Comparison of ENCODE assay signal across 21 cellular contexts in genomic region chr5:54969856-54970828, GRCh38. TPM values are rescaled to one million over a fixed set of nuclear protein-coding genes. Genes with fewer than 3 reads are reported as not detected.
A peak's percentile ranks its signal among the peaks of the same experiment; 100 is the strongest.
DNase-seq lines count a peak whose midpoint lies in the region; TF ChIP-seq lines count a peak whose summit lies in the region.
"Had no signal": no experiment of that assay in that cellular context is flagged by ENCODE, and none has a peak within 500 bp of the region (broad histone marks: within the 10 kb centered on the region; RNA-seq: fewer than 3 reads in every experiment).

No MANE protein-coding gene starts in this region.

- H3K4me3 ChIP-seq in BLaER1 treated with 17β-estradiol and CSF1 and Interleukin-3, amounts not matched to agents 10 nM and 100 nM, result no peak overlapping the region
- H3K4me3 ChIP-seq: HAP-1, Peyer's patch had no signal

- CTCF ChIA-PET in activated CD4-positive, alpha-beta memory T cell treated with anti-CD3 and anti-CD28 coated beads, Interleukin-2, amount 10 ng/mL, durations not matched to agents 7 days and 5 days (lab: Charles Lee), result interaction anchor here (1.4 to 4.6 kb wide), 3 partner anchors 10 to 26 kb away, joined by 3 to 18 read pairs (median 5); no protein-coding TSS in a partner anchor

- peaks cover 4% of the 10 kb centered on the region for H3K36me3 Mint-ChIP-seq in endothelial cell (ENCODE audit: low read depth, unreplicated experiment)
- H3K36me3 Mint-ChIP-seq in activated CD4-positive, alpha-beta memory T cell treated with anti-CD3 and anti-CD28 coated beads, Interleukin-2, amount 10 ng/mL, durations not matched to agents 7 days and 5 days (ENCODE audit: low read depth), result no peaks in the 10 kb centered on the region

- peaks cover 0 to 48% (median 26%) of the 10 kb centered on the region in 10 experiments; a peak in 14 of 20 replicates for H3K4me1 ChIP-seq in BLaER1 treated with 17β-estradiol and CSF1 and Interleukin-3, amounts not matched to agents 10 nM and 100 nM
- H3K4me1 ChIP-seq: HAP-1, Peyer's patch had no signal

- no peaks in the 10 kb centered on the region for H4K20me1 ChIP-seq in BLaER1 treated with 17β-estradiol and CSF1 and Interleukin-3, amounts not matched to agents 10 nM and 100 nM

- H3K4me3 Mint-ChIP-seq in endothelial cell (ENCODE audit: unreplicated experiment), result no peak overlapping the region
- H3K4me3 Mint-ChIP-seq in activated CD4-positive, alpha-beta memory T cell treated with anti-CD3 and anti-CD28 coated beads, Interleukin-2, amount 10 ng/mL, durations not matched to agents 7 days and 5 days, result no peak overlapping the region
- H3K4me3 Mint-ChIP-seq: CD4-positive, alpha-beta T cell had no signal

- peak; percentile 34 for TF ChIP-seq CTCF in VCaP (conservative IDR thresholded peaks at IDR 0.05)
- no peak for TF ChIP-seq CTCF in endothelial cell (IDR thresholded peaks at IDR 0.05; ENCODE audit: unreplicated experiment)

- peak overlapping the region in 8 of 11 experiments; percentile 38 to 76 (median 53); a peak in 14 of 22 replicates for H3K4me2 ChIP-seq in BLaER1 treated with 17β-estradiol and CSF1 and Interleukin-3, amounts not matched to agents 10 nM and 100 nM

- H3K27me3 ChIP-seq in BLaER1 treated with 17β-estradiol and CSF1 and Interleukin-3, amounts not matched to agents 10 nM and 100 nM, result no peaks in the 10 kb centered on the region
- H3K27me3 ChIP-seq: Peyer's patch had no signal

- H3K9me3 Mint-ChIP-seq in endothelial cell (ENCODE audit: unreplicated experiment), result no peaks in the 10 kb centered on the region
- H3K9me3 Mint-ChIP-seq in activated CD4-positive, alpha-beta memory T cell treated with anti-CD3 and anti-CD28 coated beads, Interleukin-2, amount 10 ng/mL, durations not matched to agents 7 days and 5 days, result peaks cover 4% of the 10 kb centered on the region
- H3K9me3 Mint-ChIP-seq: CD4-positive, alpha-beta T cell had no signal

- no peak overlapping the region for H3K9ac ChIP-seq in BLaER1 treated with 17β-estradiol and CSF1 and Interleukin-3, amounts not matched to agents 10 nM and 100 nM

- H3K4me1 Mint-ChIP-seq in endothelial cell (ENCODE audit: unreplicated experiment), result peaks cover 33% of the 10 kb centered on the region
- no peaks in the 10 kb centered on the region for H3K4me1 Mint-ChIP-seq in activated CD4-positive, alpha-beta memory T cell treated with anti-CD3 and anti-CD28 coated beads, Interleukin-2, amount 10 ng/mL, durations not matched to agents 7 days and 5 days

- H3K27me3 Mint-ChIP-seq in endothelial cell (ENCODE audit: unreplicated experiment), result no peaks in the 10 kb centered on the region
- H3K27me3 Mint-ChIP-seq in activated CD4-positive, alpha-beta memory T cell treated with anti-CD3 and anti-CD28 coated beads, Interleukin-2, amount 10 ng/mL, durations not matched to agents 7 days and 5 days, result peaks cover 11% of the 10 kb centered on the region
- H3K27me3 Mint-ChIP-seq: CD4-positive, alpha-beta T cell had no signal

- no peak overlapping the region for H3K27ac ChIP-seq in BLaER1 treated with 17β-estradiol and CSF1 and Interleukin-3, amounts not matched to agents 10 nM and 100 nM
- H3K27ac ChIP-seq in VCaP, result no peak overlapping the region
- H3K27ac ChIP-seq: Peyer's patch had no signal

- H3K36me3 ChIP-seq in BLaER1 treated with 17β-estradiol and CSF1 and Interleukin-3, amounts not matched to agents 10 nM and 100 nM, result no peaks in the 10 kb centered on the region
- H3K36me3 ChIP-seq: HAP-1, Peyer's patch had no signal

- peaks cover 12 to 40% (median 22%) of the 10 kb centered on the region in 11 experiments; a peak in 20 of 22 replicates for H3K9me3 ChIP-seq in BLaER1 treated with 17β-estradiol and CSF1 and Interleukin-3, amounts not matched to agents 10 nM and 100 nM (replicated peaks in 1 of 11)
- H3K9me3 ChIP-seq: HAP-1, Peyer's patch had no signal

- H3K27ac Mint-ChIP-seq in endothelial cell (ENCODE audit: unreplicated experiment), result peak overlapping the region; percentile 62
- H3K27ac Mint-ChIP-seq in activated CD4-positive, alpha-beta memory T cell treated with anti-CD3 and anti-CD28 coated beads, Interleukin-2, amount 10 ng/mL, durations not matched to agents 7 days and 5 days, result no peak overlapping the region
- H3K27ac Mint-ChIP-seq: CD4-positive, alpha-beta T cell had no signal

- POLR2A ChIA-PET in activated CD4-positive, alpha-beta memory T cell treated with anti-CD3 and anti-CD28 coated beads, Interleukin-2, amount 10 ng/mL, durations not matched to agents 7 days and 5 days (lab: Charles Lee), result no interaction called here

- DNase-seq in endothelial cell (ENCODE audit: low spot score) (no peak), pulmonary artery endothelial cell (ENCODE audit: low read depth, low spot score) (peak; percentile 46), kidney glomerular epithelial cell (lab: John Stamatoyannopoulos, UW) (no peak), NCI-H1930 (lab: John Stamatoyannopoulos, UW) (no peak)
- DNase-seq in activated CD4-positive, alpha-beta memory T cell treated with anti-CD3 and anti-CD28 coated beads, Interleukin-2, amount 10 ng/mL, durations not matched to agents 7 days and 5 days, result no peak
- DNase-seq: Calu3; CD4-positive, alpha-beta T cell; IMR-90; Karpas-422; MM.1S; NCI-H1105; NCI-H1694 treated with DMSO at 0.1 percent for 48 hours; NCI-H226; NCI-H524 treated with DMSO at 0.1 percent for 48 hours; Peyer's patch; SHP77 treated with DMSO at 0.1 percent for 48 hours had no signal

RNA-seq across cellular contexts. Expression of gene ESM1, which starts 15.3 kb away (rescaled TPM):
- total RNA-seq in endothelial cell (ENCODE audit: unreplicated experiment), result 8.2 TPM
- 466 and 764 TPM in 2 replicates for total RNA-seq in pulmonary artery endothelial cell
- under 1 TPM; 0.76 to 0.83 TPM for total RNA-seq in activated CD4-positive, alpha-beta memory T cell treated with anti-CD3 and anti-CD28 coated beads, Interleukin-2, amount 10 ng/mL, durations not matched to agents 7 days and 5 days
- total RNA-seq: A673; Calu3; CD4-positive, alpha-beta T cell; Peyer's patch had no signal

RNA-seq across cellular contexts. Expression of gene GZMK, which starts 53.9 kb away (rescaled TPM):
- total RNA-seq in endothelial cell (ENCODE audit: unreplicated experiment) (not detected), pulmonary artery endothelial cell (not detected in 2 replicates)
- 10 to 100 TPM; 14.5 to 14.7 TPM for total RNA-seq in activated CD4-positive, alpha-beta memory T cell treated with anti-CD3 and anti-CD28 coated beads, Interleukin-2, amount 10 ng/mL, durations not matched to agents 7 days and 5 days
- total RNA-seq: A673, Calu3, HT1080, IMR-90, Peyer's patch had no signal

Comparison
In these comparisons a context has a peak if more than half of its experiments do, and no peak if none do; other contexts are left out.
1. RNA of gene ESM1, which starts 15.3 kb away (total RNA-seq): 466 to 764 TPM in pulmonary artery endothelial cell; 8.2 TPM in endothelial cell (single experiment) and 0.76 to 0.83 TPM in activated CD4-positive, alpha-beta memory T cell treated with anti-CD3 and anti-CD28 coated beads, Interleukin-2, amount 10 ng/mL, durations not matched to agents 7 days and 5 days; every median in the first group is over 10 times any median in the second.
2. RNA of gene GZMK, which starts 53.9 kb away (total RNA-seq): 14.5 to 14.7 TPM in activated CD4-positive, alpha-beta memory T cell treated with anti-CD3 and anti-CD28 coated beads, Interleukin-2, amount 10 ng/mL, durations not matched to agents 7 days and 5 days; not detected in endothelial cell (single experiment) and not detected in pulmonary artery endothelial cell; every median in the first group is over 10 times any median in the second.